Comparison of ENCODE assay signal across 15 cellular contexts in the genomic region with DNA sequence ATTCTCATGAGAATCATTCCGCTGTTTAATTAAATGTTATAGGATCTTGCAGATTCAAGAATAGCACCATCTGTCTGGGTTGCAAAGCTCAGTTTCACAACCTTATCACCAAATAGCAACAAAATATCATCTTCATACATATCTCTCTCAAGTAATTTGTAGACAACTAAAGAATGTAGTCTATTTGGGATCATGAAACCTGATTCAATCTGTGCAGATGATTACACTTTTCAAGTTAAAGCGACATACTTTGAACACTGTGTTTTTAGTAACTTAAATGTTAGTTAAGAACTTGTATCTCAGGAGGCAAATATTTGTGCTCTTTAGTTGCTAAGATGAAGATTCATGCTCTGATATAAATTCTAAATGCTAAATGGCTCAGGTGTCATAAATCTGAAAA. TPM values are rescaled to one million over a fixed set of nuclear protein-coding genes. Genes with fewer than 3 reads are reported as not detected.
DNase-seq lines count a peak whose midpoint lies in the region; ATAC-seq and TF ChIP-seq lines count a peak whose summit lies in the region.
"Had no signal": no experiment of that assay in that cellular context is flagged by ENCODE, and none has a peak within 500 bp of the region (broad histone marks: within the 10 kb centered on the region; RNA-seq: fewer than 3 reads in every experiment).

No MANE protein-coding gene starts in this region.

- no peaks in the 10 kb centered on the region; the same call in 1 of the 2 replicates for H3K36me3 ChIP-seq in Panc1 (ENCODE audit: control insufficient read depth, insufficient read depth, low read length)
- H3K36me3 ChIP-seq: BLaER1, HAP-1 had no signal

- DNase-seq in DMS 273 (lab: John Stamatoyannopoulos, UW; ENCODE audit: unreplicated experiment) (peak; percentile 46), DMS 273 treated with DMSO at 0.1 percent for 48 hours (lab: John Stamatoyannopoulos, UW) (no peak), Panc1 (ENCODE audit: low read depth, low spot score) (no peak), mesothelial cell of epicardium (ENCODE audit: low spot score in 2 of 2, unreplicated experiment in 2 of 2) (no peak), left lobe of liver (ENCODE audit: low spot score) (no peak)
- no peak for DNase-seq in stimulated activated naive CD8-positive, alpha-beta T cell treated with anti-CD3 and anti-CD28 coated beads, Interleukin-15, amount 100 ng/mL, for 72 hours
- DNase-seq: AML-193, DMS79, GOT3 had no signal

- BruUV-seq in Panc1 (replicated peaks; lab: Mats Ljungman, UMichigan), result no TSS peak

- in situ Hi-C loops in Panc1 (cut with HindIII; ENCODE audit: low pct_unique_long_range_greater_than_20kb, low sequenced_read_pairs), result no loop called here

- intact Hi-C loops in Panc1 (cut with micrococcal nuclease; ENCODE audit: unreplicated experiment), result no loop called here

- ATAC-seq in Panc1 (no peak), left lobe of liver (no peak), HG02678 (IDR thresholded peaks at IDR 0.05; ENCODE audit: unreplicated experiment) (no peak)
- ATAC-seq in stimulated activated naive CD8-positive, alpha-beta T cell treated with anti-CD3 and anti-CD28 coated beads, Interleukin-15, amount 100 ng/mL, for 72 hours, result no peak

- no peaks in the 10 kb centered on the region for H3K27me3 Mint-ChIP-seq in mesothelial cell of epicardium (ENCODE audit: low read depth)
- H3K27me3 Mint-ChIP-seq in stimulated activated naive CD8-positive, alpha-beta T cell treated with anti-CD3 and anti-CD28 coated beads, Interleukin-15, amount 100 ng/mL, for 72 hours, result no peaks in the 10 kb centered on the region

- H3K9me3 ChIP-seq in Panc1 (ENCODE audit: control insufficient read depth, insufficient read depth, low read depth, low read length), result no peaks in the 10 kb centered on the region
- H3K9me3 ChIP-seq: BLaER1, HAP-1 had no signal

- H3K27me3 ChIP-seq in Panc1 (ENCODE audit: control insufficient read depth, insufficient read depth, low read length), result no peaks in the 10 kb centered on the region
- H3K27me3 ChIP-seq: BLaER1 had no signal

- no peak overlapping the region for H3K4me3 ChIP-seq in Panc1 (ENCODE audit: low read depth in 2 of 2, low read length in 2 of 2)
- H3K4me3 ChIP-seq: BLaER1, HAP-1, K562 had no signal

- H3K4me3 Mint-ChIP-seq in mesothelial cell of epicardium, result no peak overlapping the region
- H3K4me3 Mint-ChIP-seq in stimulated activated naive CD8-positive, alpha-beta T cell treated with anti-CD3 and anti-CD28 coated beads, Interleukin-15, amount 100 ng/mL, for 72 hours, result no peak overlapping the region

- POLR2A ChIA-PET in Panc1 (lab: Charles Lee), result no interaction called here

- H3K4me1 ChIP-seq in Panc1 (ENCODE audit: control insufficient read depth, insufficient read depth, low read length), result peaks cover 99% of the 10 kb centered on the region

- H3K4me1 Mint-ChIP-seq in mesothelial cell of epicardium, result peaks cover 44% of the 10 kb centered on the region
- H3K4me1 Mint-ChIP-seq in stimulated activated naive CD8-positive, alpha-beta T cell treated with anti-CD3 and anti-CD28 coated beads, Interleukin-15, amount 100 ng/mL, for 72 hours, result peaks cover 41% of the 10 kb centered on the region

- H3K36me3 Mint-ChIP-seq in mesothelial cell of epicardium, result no peaks in the 10 kb centered on the region

- CTCF ChIA-PET in Panc1 (lab: Charles Lee), result interaction anchor here (0.6 kb wide), 1 partner anchor 10 kb away, joined by 3 read pairs; no protein-coding TSS in a partner anchor

- peak overlapping the region; percentile 31 for H3K27ac ChIP-seq in Panc1 (ENCODE audit: low read length)
- H3K27ac ChIP-seq: 22Rv1, BLaER1, HL-60 had no signal

- H3K9me3 Mint-ChIP-seq in mesothelial cell of epicardium, result no peaks in the 10 kb centered on the region
- H3K9me3 Mint-ChIP-seq in stimulated activated naive CD8-positive, alpha-beta T cell treated with anti-CD3 and anti-CD28 coated beads, Interleukin-15, amount 100 ng/mL, for 72 hours, result no peaks in the 10 kb centered on the region

- H3K27ac Mint-ChIP-seq in mesothelial cell of epicardium, result peak overlapping the region; percentile 3
- H3K27ac Mint-ChIP-seq in stimulated activated naive CD8-positive, alpha-beta T cell treated with anti-CD3 and anti-CD28 coated beads, Interleukin-15, amount 100 ng/mL, for 72 hours, result no peak overlapping the region

- no peak for TF ChIP-seq CTCF in Panc1 (IDR thresholded peaks at IDR 0.05)
- no peak for TF ChIP-seq CTCF in mesothelial cell of epicardium (IDR thresholded peaks at IDR 0.05; ENCODE audit: unreplicated experiment)

RNA-seq across cellular contexts. Expression of a gene that starts 14.8 kb away (rescaled TPM):
- total RNA-seq in Panc1 (2021; ENCODE audit: unreplicated experiment), result 170 TPM
- polyA plus RNA-seq in Panc1 (2012; ENCODE audit: insufficient read length), result 34.4 TPM
- 174 to 179 TPM (median 178 TPM) in 3 replicates for total RNA-seq in mesothelial cell of epicardium
- total RNA-seq in left lobe of liver, result 41.9 TPM
